8 cellular contexts compared by ENCODE assay signal in the genomic region with DNA sequence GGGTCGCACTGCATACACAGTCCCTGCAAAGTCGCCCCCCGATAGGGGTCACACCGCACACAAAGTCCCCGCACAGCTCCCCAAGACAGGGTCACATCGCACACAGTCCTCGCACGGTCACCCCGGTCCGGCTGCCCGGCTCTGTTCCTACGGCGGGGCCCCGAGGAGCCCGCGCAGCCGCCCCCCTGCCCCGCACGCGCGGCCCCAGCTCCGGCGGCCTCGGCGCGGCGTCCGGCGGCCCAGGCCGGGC. TPM values are rescaled to one million over a fixed set of nuclear protein-coding genes. Genes with fewer than 3 reads are reported as not detected.
DNase-seq lines count a peak whose midpoint lies in the region; ATAC-seq, FAIRE-seq and TF ChIP-seq lines count a peak whose summit lies in the region.

No MANE protein-coding gene starts in this region.

- intact Hi-C loops in HCT116 (cut with micrococcal nuclease) (loop anchor here (2.0 kb wide), 1 partner anchor 294 kb away; a partner anchor contains a TSS), sigmoid colon (cut with DNase I) (loop anchor here (2.0 to 10.0 kb wide), 4 partner anchors 95 to 294 kb away; a partner anchor contains a TSS)

- H3K27ac ChIP-seq in HCT116 (ENCODE audit: low read depth, low read length) (peak overlapping the region; percentile 92), sigmoid colon (peak overlapping the region; percentile 91 to 99 (median 96))

- WGBS in sigmoid colon, 2 donors, result 1% methylated on average over 30 of the region's 30 CpGs

- no peaks in the 10 kb centered on the region for H3K27me3 Mint-ChIP-seq in T-helper 17 cell
- peaks cover 14% of the 10 kb centered on the region for H3K27me3 Mint-ChIP-seq in glutamatergic neuron (ENCODE audit: unreplicated experiment)

- POLR2A ChIA-PET in HCT116 (lab: Charles Lee), result interaction anchor here (0.6 to 1.3 kb wide), 3 partner anchors 19 to 35 kb away, joined by 3 to 5 read pairs (median 4); no protein-coding TSS in a partner anchor

- RAD21 ChIA-PET in HCT116 (lab: Charles Lee; ENCODE audit: low non-redundant PET in 1 of 2, low total read pairs in 2 of 2, uncharacterized antibody in 2 of 2, unreplicated experiment in 2 of 2), result no interaction called here

- no peak for TF ChIP-seq POLR2A in HCT116 (IDR thresholded peaks at IDR 0.05; ENCODE audit: borderline replicate concordance, extremely low read depth, insufficient read depth, insufficient read length)
- TF ChIP-seq POLR2A in sigmoid colon (IDR thresholded peaks at IDR 0.05), result no peak

- H3K9me2 ChIP-seq in HCT116 (ENCODE audit: insufficient read depth), result no peaks in the 10 kb centered on the region

- no peak for TF ChIP-seq RAD21 in HCT116 (IDR thresholded peaks at IDR 0.05; ENCODE audit: low read depth)

- ATAC-seq in HCT116 (no peak; the same call in 1 of the 2 replicates), T-helper 17 cell (peak; percentile 4)

- DNase-seq in HCT116 (ENCODE audit: low read depth, low spot score) (no peak), T-helper 17 cell (no peak), glutamatergic neuron (no peak), sigmoid colon (no peak), mesenteric fat pad (ENCODE audit: low spot score) (no peak), frontal cortex (ENCODE audit: low spot score in 2 of 2) (no peak), NCI-H226 (no peak), midbrain (lab: John Stamatoyannopoulos, UW) (no peak)

- no peaks in the 10 kb centered on the region for H4K20me1 ChIP-seq in HCT116 (ENCODE audit: insufficient read depth)

- H2AFZ ChIP-seq in HCT116 (ENCODE audit: low read depth, low read length, poor library complexity, severe bottlenecking), result no peak overlapping the region

- H3K79me2 ChIP-seq in HCT116 (ENCODE audit: insufficient read depth, low read length), result peaks cover 50% of the 10 kb centered on the region

- peak overlapping the region; percentile 86 to 99 for H3K4me3 ChIP-seq in HCT116 (replicated peaks in 1 of 2; ENCODE audit: low read depth in 1 of 2, low read length in 2 of 2)
- peak overlapping the region; percentile 63 to 84 (median 78) for H3K4me3 ChIP-seq in sigmoid colon

- peaks cover 16% of the 10 kb centered on the region for H3K9me3 Mint-ChIP-seq in glutamatergic neuron (ENCODE audit: unreplicated experiment)

- TF ChIP-seq CTCF in HCT116 (IDR thresholded peaks at IDR 0.05 in 2 of 3, conservative IDR thresholded peaks at IDR 0.05 in 1 of 3; ENCODE audit: borderline replicate concordance in 1 of 3, insufficient read depth in 1 of 3, low read depth in 2 of 3, low read length in 2 of 3), result no peak
- no peak for TF ChIP-seq CTCF in glutamatergic neuron (IDR thresholded peaks at IDR 0.05; ENCODE audit: partially characterized antibody, unreplicated experiment)
- no peak for TF ChIP-seq CTCF in sigmoid colon (IDR thresholded peaks at IDR 0.05)

- CTCF ChIA-PET in HCT116 (lab: Charles Lee), result interaction anchor here (1.2 kb wide), 1 partner anchor 94 kb away, joined by 4 read pairs; no protein-coding TSS in a partner anchor

- no peak for TF ChIP-seq EP300 in sigmoid colon (IDR thresholded peaks at IDR 0.05)

- BruUV-seq in HCT116 (replicated peaks; lab: Mats Ljungman, UMichigan), result no TSS peak

- H3K36me3 Mint-ChIP-seq in T-helper 17 cell (ENCODE audit: low read depth), result no peaks in the 10 kb centered on the region
- H3K36me3 Mint-ChIP-seq in glutamatergic neuron (ENCODE audit: unreplicated experiment), result peaks cover 10% of the 10 kb centered on the region

- H3K27ac Mint-ChIP-seq in T-helper 17 cell (peak overlapping the region; percentile 92), glutamatergic neuron (ENCODE audit: unreplicated experiment) (peak overlapping the region; percentile 94)

- H3K9ac ChIP-seq in HCT116 (ENCODE audit: low read length), result peak overlapping the region; percentile 99

- H3K4me3 Mint-ChIP-seq in T-helper 17 cell (peak overlapping the region; percentile 94), glutamatergic neuron (ENCODE audit: unreplicated experiment) (peak overlapping the region; percentile 97)

- no peak for FAIRE-seq in frontal cortex (lab: Jason Lieb, UNC)

- H3K4me2 ChIP-seq in HCT116 (ENCODE audit: low read length), result peak overlapping the region; percentile 86

- H3K4me1 ChIP-seq in HCT116 (ENCODE audit: control insufficient read depth in 1 of 2, insufficient read depth in 2 of 2, low read length in 2 of 2), result peaks cover 46 to 73% of the 10 kb centered on the region in 2 experiments
- peaks cover 0 to 59% (median 52%) of the 10 kb centered on the region in 4 donors for H3K4me1 ChIP-seq in sigmoid colon

- no peaks in the 10 kb centered on the region for H3K9me3 ChIP-seq in HCT116 (ENCODE audit: control insufficient read depth in 1 of 2, insufficient read depth in 1 of 2, low read depth in 1 of 2, low read length in 2 of 2)
- no peaks in the 10 kb centered on the region for H3K9me3 ChIP-seq in T-helper 17 cell (ENCODE audit: control insufficient read depth, low read length, poor library complexity, severe bottlenecking)
- no peaks in the 10 kb centered on the region for H3K9me3 ChIP-seq in sigmoid colon

- peaks cover 29% of the 10 kb centered on the region for H3K4me1 Mint-ChIP-seq in T-helper 17 cell
- peaks cover 17% of the 10 kb centered on the region for H3K4me1 Mint-ChIP-seq in glutamatergic neuron (ENCODE audit: low read depth, unreplicated experiment)

- H3K27me3 ChIP-seq in HCT116 (ENCODE audit: insufficient read depth, low read length) (no peaks in the 10 kb centered on the region), sigmoid colon (no peaks in the 10 kb centered on the region)

- peaks cover 0 to 14% of the 10 kb centered on the region in 2 experiments; a peak in 1 of 4 replicates for H3K36me3 ChIP-seq in HCT116 (ENCODE audit: control insufficient read depth in 1 of 2, insufficient read depth in 2 of 2, low read length in 2 of 2)
- H3K36me3 ChIP-seq in sigmoid colon, result no peaks in the 10 kb centered on the region

TF ChIP-seq in HCT116, 20 proteins besides CTCF, POLR2A, EP300 and RAD21 (continues in another document):
- TF ChIP-seq TCF7L2 (IDR thresholded peaks at IDR 0.05; ENCODE audit: borderline replicate concordance, extremely low read depth, insufficient read depth, insufficient read length) (no peak), EZH2 (IDR thresholded peaks at IDR 0.05) (no peak), SRF (IDR thresholded peaks at IDR 0.05; ENCODE audit: low read depth) (no peak), JUND (IDR thresholded peaks at IDR 0.05) (no peak), CEBPB (IDR thresholded peaks at IDR 0.05; ENCODE audit: low read depth) (no peak)
- TF ChIP-seq, protein P1, sequence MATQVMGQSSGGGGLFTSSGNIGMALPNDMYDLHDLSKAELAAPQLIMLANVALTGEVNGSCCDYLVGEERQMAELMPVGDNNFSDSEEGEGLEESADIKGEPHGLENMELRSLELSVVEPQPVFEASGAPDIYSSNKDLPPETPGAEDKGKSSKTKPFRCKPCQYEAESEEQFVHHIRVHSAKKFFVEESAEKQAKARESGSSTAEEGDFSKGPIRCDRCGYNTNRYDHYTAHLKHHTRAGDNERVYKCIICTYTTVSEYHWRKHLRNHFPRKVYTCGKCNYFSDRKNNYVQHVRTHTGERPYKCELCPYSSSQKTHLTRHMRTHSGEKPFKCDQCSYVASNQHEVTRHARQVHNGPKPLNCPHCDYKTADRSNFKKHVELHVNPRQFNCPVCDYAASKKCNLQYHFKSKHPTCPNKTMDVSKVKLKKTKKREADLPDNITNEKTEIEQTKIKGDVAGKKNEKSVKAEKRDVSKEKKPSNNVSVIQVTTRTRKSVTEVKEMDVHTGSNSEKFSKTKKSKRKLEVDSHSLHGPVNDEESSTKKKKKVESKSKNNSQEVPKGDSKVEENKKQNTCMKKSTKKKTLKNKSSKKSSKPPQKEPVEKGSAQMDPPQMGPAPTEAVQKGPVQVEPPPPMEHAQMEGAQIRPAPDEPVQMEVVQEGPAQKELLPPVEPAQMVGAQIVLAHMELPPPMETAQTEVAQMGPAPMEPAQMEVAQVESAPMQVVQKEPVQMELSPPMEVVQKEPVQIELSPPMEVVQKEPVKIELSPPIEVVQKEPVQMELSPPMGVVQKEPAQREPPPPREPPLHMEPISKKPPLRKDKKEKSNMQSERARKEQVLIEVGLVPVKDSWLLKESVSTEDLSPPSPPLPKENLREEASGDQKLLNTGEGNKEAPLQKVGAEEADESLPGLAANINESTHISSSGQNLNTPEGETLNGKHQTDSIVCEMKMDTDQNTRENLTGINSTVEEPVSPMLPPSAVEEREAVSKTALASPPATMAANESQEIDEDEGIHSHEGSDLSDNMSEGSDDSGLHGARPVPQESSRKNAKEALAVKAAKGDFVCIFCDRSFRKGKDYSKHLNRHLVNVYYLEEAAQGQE (IDR thresholded peaks at IDR 0.05; ENCODE audit: low read depth), result no peak
- TF ChIP-seq, protein P2, sequence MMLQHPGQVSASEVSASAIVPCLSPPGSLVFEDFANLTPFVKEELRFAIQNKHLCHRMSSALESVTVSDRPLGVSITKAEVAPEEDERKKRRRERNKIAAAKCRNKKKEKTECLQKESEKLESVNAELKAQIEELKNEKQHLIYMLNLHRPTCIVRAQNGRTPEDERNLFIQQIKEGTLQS (IDR thresholded peaks at IDR 0.05), result no peak

RNA-seq across cellular contexts. Expression of a gene that starts 0.3 kb away (rescaled TPM):
- total RNA-seq in HCT116 (2021; ENCODE audit: unreplicated experiment) (83.3 TPM), T-helper 17 cell (10 to 100 TPM; 22.3 to 31.2 TPM), glutamatergic neuron (ENCODE audit: unreplicated experiment) (28.2 TPM), sigmoid colon (10 to 100 TPM in 3 of 4 donors, 1 to 10 TPM in 1; 9.9 to 19.7 (median 12.6) TPM), mesenteric fat pad (63.2 TPM), frontal cortex (4.1 TPM)
- 35.7 and 37.1 TPM in 2 replicates for polyA plus RNA-seq in HCT116 (2012)
- polyA plus RNA-seq in sigmoid colon, result 10 to 100 TPM in 1 of 3 donors, 1 to 10 TPM in 2; 3.6 to 10.1 (median 5.1) TPM

RNA-seq across cellular contexts. Expression of a gene that starts 22.8 kb away (rescaled TPM):
- total RNA-seq in HCT116 (2021; ENCODE audit: unreplicated experiment), result not detected
- not detected in 2 replicates for polyA plus RNA-seq in HCT116 (2012)
- not detected for total RNA-seq in T-helper 17 cell
- total RNA-seq in glutamatergic neuron (ENCODE audit: unreplicated experiment), result not detected
- total RNA-seq in sigmoid colon, result not detected
- 1 to 10 TPM; 1.0 to 9.0 (median 4.2) TPM for polyA plus RNA-seq in sigmoid colon
- not detected for total RNA-seq in mesenteric fat pad
- not detected for total RNA-seq in frontal cortex
